27 cellular contexts compared by ENCODE assay signal in genomic region chr5:104429911-104430310, GRCh38.
"Had no signal": no experiment of that assay in that cellular context is flagged by ENCODE, and none has a peak within 500 bp of the region (broad histone marks: within the 10 kb centered on the region; RNA-seq: fewer than 3 reads in every experiment).

No MANE protein-coding gene starts in this region.

- H3K27ac ChIP-seq: stomach, suprapubic skin, testis, thoracic aorta, thyroid gland, tibial artery, tibial nerve, transverse colon, upper lobe of left lung, upper lobe of right lung, uterus, vagina had no signal

- H3K4me3 ChIP-seq: stomach, suprapubic skin, testis, thoracic aorta, thyroid gland, tibial artery, tibial nerve, transverse colon, upper lobe of left lung, upper lobe of right lung, uterus, vagina had no signal

- ATAC-seq: stimulated activated effector memory CD8-positive, alpha-beta T cell treated with anti-CD3 and anti-CD28 coated beads, Interleukin-12 subunit alpha, Interleukin-12 subunit beta, amount 100 ng/mL, for 72 hours; stimulated activated memory B cell treated with anti-CD40 and anti-IgM and Interleukin-4, amounts not matched to agents 10 μg/mL and 1 μg/mL and 100 μg/mL, for 72 hours; stimulated activated naive B cell treated with anti-CD40 and anti-IgM and Interleukin-4, amounts not matched to agents 10 μg/mL and 1 μg/mL and 100 μg/mL, for 72 hours; stimulated activated naive CD8-positive, alpha-beta T cell treated with anti-CD3 and anti-CD28 coated beads, Interleukin-15, amount 100 ng/mL, for 72 hours; stimulated activated naive CD8-positive, alpha-beta T cell treated with anti-CD3 and anti-CD28 coated beads, Interleukin-15, Interleukin-2, amounts not matched to agents 100 U/mL and 50 U/mL, for 24 hours; upper lobe of right lung had no signal

- H3K9me3 ChIP-seq: suprapubic skin, testis, thoracic aorta, thyroid gland, tibial artery, tibial nerve, transverse colon, upper lobe of left lung, upper lobe of right lung, uterus, vagina had no signal

- H3K27me3 ChIP-seq: stomach, suprapubic skin, testis, thyroid gland, tibial artery, tibial nerve, transverse colon, upper lobe of left lung, upper lobe of right lung, uterus, vagina had no signal

- FAIRE-seq: urothelium cell line had no signal

- DNase-seq: stimulated activated CD4-positive, alpha-beta T cell treated with anti-CD3 and anti-CD28 coated beads, Interleukin-2, amount 100 ng/mL, for 48 hours; stimulated activated CD4-positive, alpha-beta T cell treated with anti-CD3 and anti-CD28 coated beads, Interleukin-4, amount 100 ng/mL, for 1 hour; stimulated activated CD4-positive, alpha-beta T cell treated with anti-CD3 and anti-CD28 coated beads, Interleukin-4, amount 100 ng/mL, for 24 hours; stimulated activated CD4-positive, alpha-beta T cell treated with anti-CD3 and anti-CD28 coated beads, Interleukin-4, amount 100 ng/mL, for 4 hours; stimulated activated CD8-positive, alpha-beta memory T cell treated with anti-CD3 and anti-CD28 coated beads, Interleukin-4, amount 100 ng/mL, for 48 hours; stimulated activated naive B cell treated with anti-CD40 and anti-IgM and Interleukin-4, amounts not matched to agents 10 μg/mL and 1 μg/mL and 100 μg/mL, for 72 hours; stimulated activated naive CD4-positive, alpha-beta T cell; stimulated activated naive CD4-positive, alpha-beta T cell treated with Interleukin-2 at 50 U/mL for 16 hours; stimulated activated naive CD8-positive, alpha-beta T cell treated with anti-CD3 and anti-CD28 coated beads, Interleukin-15, amount 100 ng/mL, for 72 hours; stimulated activated naive CD8-positive, alpha-beta T cell treated with anti-CD3 and anti-CD28 coated beads, Interleukin-15, Interleukin-2, amounts not matched to agents 100 U/mL and 50 U/mL, for 24 hours; stomach; substantia nigra; testis; thyroid gland; tibial artery; transverse colon; trophoblast cell; upper lobe of left lung; upper lobe of right lung; uterus had no signal

- H3K4me1 ChIP-seq: stomach, suprapubic skin, testis, thyroid gland, tibial artery, tibial nerve, transverse colon, upper lobe of left lung, upper lobe of right lung, uterus, vagina had no signal

- H3K36me3 ChIP-seq: stomach, suprapubic skin, thoracic aorta, thyroid gland, tibial artery, tibial nerve, transverse colon, upper lobe of left lung, upper lobe of right lung, uterus, vagina had no signal
